Comparison of ENCODE assay signal across 23 cellular contexts in genomic region chr16:35173295-35173694, GRCh38.
"Had no signal": no experiment of that assay in that cellular context is flagged by ENCODE, and none has a peak within 500 bp of the region (broad histone marks: within the 10 kb centered on the region; RNA-seq: fewer than 3 reads in every experiment).

No MANE protein-coding gene starts in this region.

- H3K4me3 ChIP-seq: cardiac muscle cell, heart right ventricle, thoracic aorta, upper lobe of left lung had no signal

- H3K27me3 ChIP-seq: cardiac muscle cell, foreskin keratinocyte, heart right ventricle, upper lobe of left lung had no signal

- H3K36me3 Mint-ChIP-seq: brain had no signal

- H3K4me3 Mint-ChIP-seq: activated CD4-positive, alpha-beta T cell treated with anti-CD3 and anti-CD28 coated beads, Interleukin-2, amount 10 ng/mL, durations not matched to agents 7 days and 5 days; activated CD8-positive, alpha-beta T cell treated with anti-CD3 and anti-CD28 coated beads for 36 hours; activated T-cell treated with anti-CD3 and anti-CD28 coated beads, Interleukin-2, amount 50 U/mL, for 4 hours; activated T-helper 17 cell treated with anti-CD3 and anti-CD28 coated beads, Interleukin-2, amount 50 U/mL, for 72 hours; brain; endodermal cell; naive thymus-derived CD8-positive, alpha-beta T cell; neural crest cell; stimulated activated naive CD8-positive, alpha-beta T cell treated with anti-CD3 and anti-CD28 coated beads, Interleukin-15, Interleukin-2, amounts not matched to agents 100 ng/mL and 50 ng/mL, for 24 hours had no signal

- H3K36me3 ChIP-seq: cardiac muscle cell, heart right ventricle, thoracic aorta, upper lobe of left lung had no signal

- H3K27ac Mint-ChIP-seq: activated CD4-positive, alpha-beta T cell treated with anti-CD3 and anti-CD28 coated beads, Interleukin-2, amount 10 ng/mL, durations not matched to agents 7 days and 5 days; activated CD8-positive, alpha-beta T cell treated with anti-CD3 and anti-CD28 coated beads for 36 hours; activated naive CD4-positive, alpha-beta T cell treated with anti-CD3 and anti-CD28 coated beads, Interleukin-2, amount 50 U/mL, for 72 hours; activated T-helper 17 cell treated with anti-CD3 and anti-CD28 coated beads, Interleukin-2, amount 50 U/mL, for 72 hours; brain; endodermal cell; naive thymus-derived CD8-positive, alpha-beta T cell; stimulated activated naive CD8-positive, alpha-beta T cell treated with anti-CD3 and anti-CD28 coated beads, Interleukin-15, Interleukin-2, amounts not matched to agents 100 ng/mL and 50 ng/mL, for 24 hours had no signal

- H3K27ac ChIP-seq: cardiac muscle cell, foreskin keratinocyte, heart right ventricle, thoracic aorta, upper lobe of left lung had no signal

- H3K9me3 ChIP-seq: thoracic aorta had no signal

- H3K27me3 Mint-ChIP-seq: activated CD4-positive, alpha-beta T cell treated with anti-CD3 and anti-CD28 coated beads, Interleukin-2, amount 10 ng/mL, durations not matched to agents 7 days and 5 days; activated CD8-positive, alpha-beta T cell treated with anti-CD3 and anti-CD28 coated beads for 36 hours; activated T-helper 17 cell treated with anti-CD3 and anti-CD28 coated beads, Interleukin-2, amount 50 U/mL, for 72 hours; brain; naive thymus-derived CD8-positive, alpha-beta T cell; stimulated activated naive CD8-positive, alpha-beta T cell treated with anti-CD3 and anti-CD28 coated beads, Interleukin-15, Interleukin-2, amounts not matched to agents 100 ng/mL and 50 ng/mL, for 24 hours had no signal

- H3K4me1 Mint-ChIP-seq: activated CD4-positive, alpha-beta T cell treated with anti-CD3 and anti-CD28 coated beads, Interleukin-2, amount 10 ng/mL, durations not matched to agents 7 days and 5 days; activated T-helper 17 cell treated with anti-CD3 and anti-CD28 coated beads, Interleukin-2, amount 50 U/mL, for 72 hours; brain; endodermal cell; naive thymus-derived CD8-positive, alpha-beta T cell; neural crest cell had no signal

- DNase-seq: activated CD4-positive, alpha-beta T cell treated with anti-CD3 and anti-CD28 coated beads for 1 hour; activated CD4-positive, alpha-beta T cell treated with anti-CD3 and anti-CD28 coated beads, Interleukin-2, amount 10 ng/mL, durations not matched to agents 7 days and 5 days; activated CD8-positive, alpha-beta T cell treated with anti-CD3 and anti-CD28 coated beads for 36 hours; activated naive CD4-positive, alpha-beta T cell; activated T-cell treated with anti-CD3 and anti-CD28 coated beads, Interleukin-2, amount 50 U/mL, for 4 hours; endodermal cell; foreskin keratinocyte; heart right ventricle; left ventricle myocardium superior; naive thymus-derived CD8-positive, alpha-beta T cell; occipital lobe; stimulated activated CD4-positive, alpha-beta T cell treated with anti-CD3 and anti-CD28 coated beads, Interleukin-4, amount 100 ng/mL, for 1 hour; T-helper 2 cell had no signal

- H3K4me1 ChIP-seq: foreskin keratinocyte, heart right ventricle, upper lobe of left lung had no signal

- ATAC-seq: activated CD8-positive, alpha-beta T cell treated with anti-CD3 and anti-CD28 coated beads for 36 hours; activated naive CD4-positive, alpha-beta T cell treated with anti-CD3 and anti-CD28 coated beads, Interleukin-2, amount 50 U/mL, for 72 hours; activated T-cell treated with anti-CD3 and anti-CD28 coated beads, Interleukin-2, amount 50 U/mL, for 4 hours; activated T-helper 17 cell treated with anti-CD3 and anti-CD28 coated beads, Interleukin-2, amount 50 U/mL, for 72 hours; esophagus mucosa; foreskin keratinocyte; heart right ventricle; left ventricle myocardium superior; naive thymus-derived CD8-positive, alpha-beta T cell; SK-N-SH treated with all-trans-retinoic acid at 6 μM for 48 hours had no signal
